1 cellular context compared by ENCODE assay signal in the genomic region with DNA sequence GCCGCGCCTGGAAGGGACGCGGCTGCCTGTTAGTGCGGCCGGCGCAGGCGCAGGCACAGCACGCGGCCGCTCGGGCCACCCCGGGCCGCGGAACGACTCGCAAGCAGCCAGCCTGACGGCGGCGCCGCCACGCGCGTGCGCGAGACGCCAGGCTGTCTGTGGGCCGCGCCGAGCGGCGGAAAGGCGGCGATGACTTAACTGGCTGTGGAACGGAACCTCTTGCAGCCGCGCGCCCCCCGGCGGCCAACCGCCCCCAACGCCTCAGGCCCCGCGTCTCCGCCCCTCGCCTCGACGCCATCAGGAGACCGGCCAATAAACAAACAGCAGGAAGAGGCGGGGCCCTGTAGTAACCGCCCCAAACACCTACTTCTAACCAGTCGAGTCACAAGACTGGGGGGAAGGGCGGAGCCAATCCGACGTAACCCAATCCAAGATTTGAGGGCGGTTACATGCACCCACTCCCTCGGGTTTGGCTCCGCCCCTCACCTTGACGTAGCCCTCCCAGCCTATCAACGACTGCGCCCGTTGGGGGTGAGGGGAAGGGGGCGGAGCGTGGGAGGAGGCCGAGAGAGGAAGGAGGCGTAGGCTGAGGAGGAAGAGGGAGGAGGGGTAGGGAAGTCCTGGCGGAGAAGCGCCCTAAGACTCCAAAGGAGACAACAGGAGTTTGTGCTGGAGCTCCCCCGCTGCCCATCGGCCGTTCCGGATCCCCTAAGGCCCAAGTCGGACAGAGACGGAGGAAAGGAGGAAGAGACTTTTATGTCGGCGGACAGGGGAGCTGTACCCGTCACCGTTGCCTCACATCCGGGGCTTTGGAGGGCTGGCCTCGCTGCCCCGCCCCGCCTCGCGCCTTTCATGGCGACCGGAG.
TF ChIP-seq lines count a peak whose summit lies in the region.

TSS of gene FBRS (plus strand) at position 566 of the 865 bp plus-strand sequence. CDS start 1,088 bp downstream, outside the sequence.

TF ChIP-seq in SK-N-SH, 30 proteins besides CTCF, POLR2A, EP300 and RAD21 (continued from another document):
- TF ChIP-seq USF1 (IDR thresholded peaks at IDR 0.05; ENCODE audit: borderline replicate concordance, low read depth) (no peak), RFX5 (IDR thresholded peaks at IDR 0.05; ENCODE audit: low read length) (peak; percentile 78), MEF2A (IDR thresholded peaks at IDR 0.05; ENCODE audit: borderline replicate concordance, low read depth) (no peak), FOXM1 (IDR thresholded peaks at IDR 0.05; ENCODE audit: low read depth) (no peak), TEAD4 (IDR thresholded peaks at IDR 0.05; ENCODE audit: borderline replicate concordance, insufficient read depth) (no peak), RCOR1 (IDR thresholded peaks at IDR 0.05; ENCODE audit: low read length) (no peak), JUND (IDR thresholded peaks at IDR 0.05) (no peak), RXRA (IDR thresholded peaks at IDR 0.05; ENCODE audit: borderline replicate concordance, low read depth) (no peak), FOSL2 (IDR thresholded peaks at IDR 0.05; ENCODE audit: borderline replicate concordance, low read depth) (no peak), GATA2 (CRISPR knock-in tag; IDR thresholded peaks at IDR 0.05) (no peak), NRF1 (IDR thresholded peaks at IDR 0.05; ENCODE audit: low read depth, low read length) (peak; percentile 97), REST (IDR thresholded peaks at IDR 0.05; ENCODE audit: low read depth, low read length) (no peak), SIN3A (IDR thresholded peaks at IDR 0.05; ENCODE audit: borderline replicate concordance, low read depth, low read length) (peak; percentile 20; the same call in 1 of the 2 replicates), TCF12 (IDR thresholded peaks at IDR 0.05) (0 out of 2 replicates have a peak, but pooled peaks have one; percentile 11), NFIC (IDR thresholded peaks at IDR 0.05; ENCODE audit: borderline replicate concordance) (no peak), EZH2phosphoT487 (IDR thresholded peaks at IDR 0.05; ENCODE audit: borderline replicate concordance, low read depth) (no peak), ELF1 (IDR thresholded peaks at IDR 0.05) (peak; percentile 42), TAF1 (IDR thresholded peaks at IDR 0.05; ENCODE audit: borderline replicate concordance, low read depth, low read length) (peak; percentile 37), PBX3 (IDR thresholded peaks at IDR 0.05) (peak; percentile 46)
- TF ChIP-seq, protein P1, sequence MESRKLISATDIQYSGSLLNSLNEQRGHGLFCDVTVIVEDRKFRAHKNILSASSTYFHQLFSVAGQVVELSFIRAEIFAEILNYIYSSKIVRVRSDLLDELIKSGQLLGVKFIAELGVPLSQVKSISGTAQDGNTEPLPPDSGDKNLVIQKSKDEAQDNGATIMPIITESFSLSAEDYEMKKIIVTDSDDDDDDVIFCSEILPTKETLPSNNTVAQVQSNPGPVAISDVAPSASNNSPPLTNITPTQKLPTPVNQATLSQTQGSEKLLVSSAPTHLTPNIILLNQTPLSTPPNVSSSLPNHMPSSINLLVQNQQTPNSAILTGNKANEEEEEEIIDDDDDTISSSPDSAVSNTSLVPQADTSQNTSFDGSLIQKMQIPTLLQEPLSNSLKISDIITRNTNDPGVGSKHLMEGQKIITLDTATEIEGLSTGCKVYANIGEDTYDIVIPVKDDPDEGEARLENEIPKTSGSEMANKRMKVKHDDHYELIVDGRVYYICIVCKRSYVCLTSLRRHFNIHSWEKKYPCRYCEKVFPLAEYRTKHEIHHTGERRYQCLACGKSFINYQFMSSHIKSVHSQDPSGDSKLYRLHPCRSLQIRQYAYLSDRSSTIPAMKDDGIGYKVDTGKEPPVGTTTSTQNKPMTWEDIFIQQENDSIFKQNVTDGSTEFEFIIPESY (IDR thresholded peaks at IDR 0.05; ENCODE audit: borderline replicate concordance, low read depth): no peak
- TF ChIP-seq, protein P2, sequence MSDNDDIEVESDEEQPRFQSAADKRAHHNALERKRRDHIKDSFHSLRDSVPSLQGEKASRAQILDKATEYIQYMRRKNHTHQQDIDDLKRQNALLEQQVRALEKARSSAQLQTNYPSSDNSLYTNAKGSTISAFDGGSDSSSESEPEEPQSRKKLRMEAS (IDR thresholded peaks at IDR 0.05; ENCODE audit: low read depth): peak; percentile 84
TF ChIP-seq in SK-N-SH: peak in this region for 13.
